1 cellular context compared by ENCODE assay signal in the genomic region with DNA sequence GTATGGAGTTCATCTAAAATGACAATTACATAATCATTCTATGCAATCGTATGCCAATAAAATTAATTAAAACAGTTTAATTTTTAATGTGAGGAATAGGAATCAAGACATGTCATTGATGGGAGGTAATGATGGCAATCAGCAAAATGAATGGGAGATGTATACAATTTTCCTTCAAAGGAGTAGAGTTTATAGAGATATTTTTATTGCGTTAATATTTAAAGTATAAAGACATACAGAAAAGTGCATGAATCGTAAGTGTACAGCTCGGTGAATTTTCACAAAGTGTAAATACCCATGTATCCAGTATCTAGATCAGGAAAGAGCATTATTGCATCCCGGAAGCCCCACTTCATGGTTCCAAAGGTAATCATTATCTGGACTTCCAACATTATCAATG.
TF ChIP-seq lines count a peak whose summit lies in the region.

No MANE protein-coding gene starts in this region.

TF ChIP-seq in K562, 482 proteins besides CTCF, POLR2A, EP300 and RAD21:
- no peak for TF ChIP-seq FOXJ3 (CRISPR knock-in tag; IDR thresholded peaks at IDR 0.05)
- TF ChIP-seq SMARCA5 (IDR thresholded peaks at IDR 0.05) = no peak
- TF ChIP-seq, protein P1, sequence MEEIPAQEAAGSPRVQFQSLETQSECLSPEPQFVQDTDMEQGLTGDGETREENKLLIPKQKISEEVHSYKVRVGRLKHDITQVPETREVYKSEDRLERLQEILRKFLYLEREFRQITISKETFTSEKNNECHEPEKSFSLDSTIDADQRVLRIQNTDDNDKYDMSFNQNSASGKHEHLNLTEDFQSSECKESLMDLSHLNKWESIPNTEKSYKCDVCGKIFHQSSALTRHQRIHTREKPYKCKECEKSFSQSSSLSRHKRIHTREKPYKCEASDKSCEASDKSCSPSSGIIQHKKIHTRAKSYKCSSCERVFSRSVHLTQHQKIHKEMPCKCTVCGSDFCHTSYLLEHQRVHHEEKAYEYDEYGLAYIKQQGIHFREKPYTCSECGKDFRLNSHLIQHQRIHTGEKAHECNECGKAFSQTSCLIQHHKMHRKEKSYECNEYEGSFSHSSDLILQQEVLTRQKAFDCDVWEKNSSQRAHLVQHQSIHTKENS (CRISPR knock-in tag; IDR thresholded peaks at IDR 0.05) = no peak
- no peak for TF ChIP-seq ZNF384 (IDR thresholded peaks at IDR 0.05; ENCODE audit: low read depth, low read length)
